Comparison of ENCODE assay signal across 8 cellular contexts in the genomic region with DNA sequence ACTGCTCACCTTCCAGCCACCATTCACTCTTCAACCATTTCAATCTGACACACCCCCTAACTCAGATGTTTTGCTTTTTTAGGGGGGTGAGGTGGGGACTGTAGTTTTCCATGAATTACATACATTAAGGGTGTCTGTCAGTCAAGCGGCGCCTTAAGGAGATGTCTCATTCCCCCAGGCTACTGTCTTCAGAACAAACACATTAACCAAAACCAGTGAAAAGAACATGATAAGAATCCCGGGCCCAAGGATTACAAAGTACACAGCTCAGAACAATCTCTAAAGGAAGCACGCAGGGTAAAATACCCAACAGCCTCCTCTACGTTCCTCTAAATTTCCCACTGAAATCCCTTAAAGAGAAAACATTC.
A peak's percentile ranks its signal among the peaks of the same experiment; 100 is the strongest.
DNase-seq lines count a peak whose midpoint lies in the region; ATAC-seq, FAIRE-seq and TF ChIP-seq lines count a peak whose summit lies in the region.

No MANE protein-coding gene starts in this region.

- H3K9ac ChIP-seq in Karpas-422 (ENCODE audit: low read length) (peak overlapping the region; percentile 82), muscle layer of colon (ENCODE audit: low read length) (peak overlapping the region; percentile 92)

- FAIRE-seq in D721Med (lab: Jason Lieb, UNC) = no peak

- POLR2A ChIA-PET in CD8-positive, alpha-beta memory T cell (lab: Charles Lee) = interaction anchor here (0.8 to 1.9 kb wide), 6 partner anchors 23 to 271 kb away, joined by 3 to 50 read pairs (median 4); a partner anchor contains a TSS

- no peak overlapping the region for H2AFZ ChIP-seq in Karpas-422 (ENCODE audit: low read length)

- peaks cover 41 to 51% (median 45%) of the 10 kb centered on the region in 3 donors for H3K4me1 Mint-ChIP-seq in CD8-positive, alpha-beta memory T cell

- no peaks in the 10 kb centered on the region for H3K9me3 Mint-ChIP-seq in CD8-positive, alpha-beta memory T cell

- no peak for DNase-seq in CD8-positive, alpha-beta memory T cell
- no peak for DNase-seq in Karpas-422
- DNase-seq in coronary artery (ENCODE audit: low spot score) = no peak
- DNase-seq in retina = no peak
- no peak for DNase-seq in NCI-H345 treated with DMSO at 0.1 percent for 48 hours (lab: John Stamatoyannopoulos, UW; ENCODE audit: unreplicated experiment)
- DNase-seq in D721Med (ENCODE audit: insufficient read length, low spot score) = no peak

- peaks cover 0 to 12% (median 0%) of the 10 kb centered on the region in 3 donors for H3K36me3 Mint-ChIP-seq in CD8-positive, alpha-beta memory T cell

- peaks cover 5% of the 10 kb centered on the region; the same call in 1 of the 2 replicates for H3K79me2 ChIP-seq in Karpas-422 (ENCODE audit: low read length)

- TF ChIP-seq CTCF in coronary artery (IDR thresholded peaks at IDR 0.05) (no peak), D721Med (IDR thresholded peaks at IDR 0.05; ENCODE audit: insufficient read depth, missing control alignments) (no peak)

- no peaks in the 10 kb centered on the region for H4K20me1 ChIP-seq in Karpas-422 (ENCODE audit: insufficient read depth, low read depth, low read length)

- H3K36me3 ChIP-seq in CD8-positive, alpha-beta memory T cell (ENCODE audit: insufficient read depth, low read length) = no peaks in the 10 kb centered on the region
- H3K36me3 ChIP-seq in Karpas-422 (ENCODE audit: insufficient read depth, low read length) (no peaks in the 10 kb centered on the region), muscle layer of colon (ENCODE audit: insufficient read depth, low read length) (no peaks in the 10 kb centered on the region)

- H3K9me3 ChIP-seq in CD8-positive, alpha-beta memory T cell (ENCODE audit: low read length) = no peaks in the 10 kb centered on the region
- no peaks in the 10 kb centered on the region for H3K9me3 ChIP-seq in Karpas-422 (ENCODE audit: low read length)
- H3K9me3 ChIP-seq in muscle layer of colon (ENCODE audit: low read length) = no peaks in the 10 kb centered on the region

- peak overlapping the region; percentile 97 to 100 (median 99) for H3K27ac Mint-ChIP-seq in CD8-positive, alpha-beta memory T cell

- peak overlapping the region; percentile 90 to 97 (median 94) for H3K4me3 Mint-ChIP-seq in CD8-positive, alpha-beta memory T cell

- no peaks in the 10 kb centered on the region for H3K27me3 Mint-ChIP-seq in CD8-positive, alpha-beta memory T cell

- CTCF ChIA-PET in CD8-positive, alpha-beta memory T cell (lab: Charles Lee) = interaction anchor here (0.8 to 4.0 kb wide), 7 partner anchors 59 to 272 kb away, joined by 3 to 30 read pairs (median 4); a partner anchor contains a TSS

- no peaks in the 10 kb centered on the region for H3K27me3 ChIP-seq in CD8-positive, alpha-beta memory T cell (ENCODE audit: insufficient read depth, low read length, poor library complexity, severe bottlenecking)
- H3K27me3 ChIP-seq in Karpas-422 (ENCODE audit: low read length) (no peaks in the 10 kb centered on the region), muscle layer of colon (ENCODE audit: control insufficient read depth in 1 of 2, insufficient read depth in 2 of 2, low read length in 2 of 2) (no peaks in the 10 kb centered on the region)

- H3K4me2 ChIP-seq in Karpas-422 (ENCODE audit: low read depth, low read length, poor library complexity, severe bottlenecking) = peak overlapping the region; percentile 93

- ATAC-seq in HG02763 (IDR thresholded peaks at IDR 0.05; ENCODE audit: unreplicated experiment) = no peak

- H3K27ac ChIP-seq in CD8-positive, alpha-beta memory T cell (ENCODE audit: low read depth, low read length) = peak overlapping the region; percentile 88
- H3K27ac ChIP-seq in Karpas-422 (ENCODE audit: low read length) = peak overlapping the region; percentile 86
- H3K27ac ChIP-seq in coronary artery = peak overlapping the region; percentile 83 to 96
- peak overlapping the region; percentile 84 for H3K27ac ChIP-seq in muscle layer of colon (ENCODE audit: low read depth, low read length)

- H3K4me3 ChIP-seq in CD8-positive, alpha-beta memory T cell (ENCODE audit: low read length) = peak overlapping the region; percentile 89
- H3K4me3 ChIP-seq in Karpas-422 (ENCODE audit: low read length) = peak overlapping the region; percentile 77
- peak overlapping the region; percentile 85 for H3K4me3 ChIP-seq in coronary artery
- H3K4me3 ChIP-seq in muscle layer of colon (ENCODE audit: low read depth in 1 of 2, low read length in 2 of 2) = peak overlapping the region; percentile 45 to 64

- H3K4me1 ChIP-seq in CD8-positive, alpha-beta memory T cell (ENCODE audit: insufficient read depth, low read length) = peaks cover 33% of the 10 kb centered on the region
- H3K4me1 ChIP-seq in Karpas-422 (ENCODE audit: low read length) (peaks cover 31% of the 10 kb centered on the region), muscle layer of colon (ENCODE audit: insufficient read depth, low read length) (peaks cover 14% of the 10 kb centered on the region)

- H3K9me2 ChIP-seq in Karpas-422 (replicated peaks; ENCODE audit: insufficient read depth, low read length) = no peaks in the 10 kb centered on the region
